ENCODE assay signal across 18 cellular contexts in the genomic region with DNA sequence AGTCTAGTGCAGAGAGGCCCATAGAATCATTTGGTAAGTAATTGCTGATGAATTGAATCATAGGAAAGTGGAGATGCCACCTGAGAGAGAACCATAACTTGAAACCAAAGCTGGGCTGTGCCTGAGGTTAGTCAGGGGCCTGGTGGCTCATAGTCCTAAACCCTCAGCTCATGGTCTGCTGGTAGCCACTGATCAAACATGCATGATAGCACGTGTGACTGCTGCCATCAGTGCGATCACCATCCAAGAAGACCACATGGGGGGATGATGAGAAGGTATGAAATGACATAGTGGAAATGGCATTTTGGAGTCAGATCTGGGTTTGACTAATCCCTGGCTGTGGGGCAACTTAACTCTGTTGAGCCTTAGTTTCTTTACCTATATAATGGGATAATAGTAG.
DNase-seq lines count a peak whose midpoint lies in the region; ATAC-seq, FAIRE-seq and TF ChIP-seq lines count a peak whose summit lies in the region.
"Had no signal": no experiment of that assay in that cellular context is flagged by ENCODE, and none has a peak within 500 bp of the region (broad histone marks: within the 10 kb centered on the region; RNA-seq: fewer than 3 reads in every experiment).

No MANE protein-coding gene starts in this region.

- no peak overlapping the region for H4K5ac ChIP-seq in H1 (ENCODE audit: insufficient read length, low read depth, low read length)

- no peak overlapping the region for H3K4me3 Mint-ChIP-seq in stimulated activated naive CD8-positive, alpha-beta T cell treated with anti-CD3 and anti-CD28 coated beads, Interleukin-15, amount 100 ng/mL, for 72 hours
- H3K4me3 Mint-ChIP-seq: central memory CD8-positive, alpha-beta T cell; neural crest cell had no signal

- H3K4me3 ChIP-seq in H1 (ENCODE audit: extremely low read depth in 1 of 4, insufficient read depth in 2 of 4, low read depth in 3 of 4, low read length in 4 of 4) (no peak overlapping the region), muscle layer of duodenum (ENCODE audit: low read depth in 1 of 2, low read length in 2 of 2) (no peak overlapping the region)
- H3K4me3 ChIP-seq: lung, suprapubic skin had no signal

- H3K18ac ChIP-seq in H1 (ENCODE audit: extremely low read depth, low read length): no peak overlapping the region

- 97% methylated on average over 2 of the region's 2 CpGs; no CpG with 5 or more reads in 1 of the 2 experiments for WGBS in H1 (ENCODE audit: extremely low coverage in 1 of 2, insufficient coverage in 1 of 2, insufficient read length in 1 of 2, insufficient replicate concordance in 2 of 2, low coverage in 1 of 2, low lambda C conversion rate in 2 of 2, missing lambda C conversion rate in 1 of 2), 2 experiments

- H2BK120ac ChIP-seq in H1 (replicated peaks; ENCODE audit: low read depth, low read length): no peak overlapping the region

- CTCF ChIA-PET in H1 (lab: Charles Lee; ENCODE audit: partially characterized antibody): interaction anchor here (0.6 to 4.4 kb wide), 5 partner anchors 9 to 48 kb away, joined by 3 to 19 read pairs (median 4); no protein-coding TSS in a partner anchor

- no peak overlapping the region for H4K91ac ChIP-seq in H1 (replicated peaks; ENCODE audit: insufficient read length, low read length)

- H3K4me1 ChIP-seq in H1 (replicated peaks in 1 of 4; ENCODE audit: control insufficient read depth in 3 of 4, insufficient read depth in 4 of 4, low read length in 3 of 4) (peaks cover 10 to 22% (median 20%) of the 10 kb centered on the region in 4 experiments), muscle layer of duodenum (ENCODE audit: control insufficient read depth in 1 of 2, insufficient read depth in 2 of 2, low read length in 2 of 2) (peaks cover 2 to 7% of the 10 kb centered on the region in 2 donors)
- H3K4me1 ChIP-seq: suprapubic skin had no signal

- TF ChIP-seq RAD21 in H1 (IDR thresholded peaks at IDR 0.05 in 1 of 2, conservative IDR thresholded peaks at IDR 0.05 in 1 of 2; ENCODE audit: low read depth in 2 of 2, low read length in 2 of 2): no peak

- no peak overlapping the region for H3K56ac ChIP-seq in H1 (replicated peaks; ENCODE audit: insufficient read length, low read depth, low read length)

- H3K79me1 ChIP-seq in H1 (ENCODE audit: low read depth, low read length): no peaks in the 10 kb centered on the region

- peaks cover 9% of the 10 kb centered on the region for H3K4me1 Mint-ChIP-seq in stimulated activated naive CD8-positive, alpha-beta T cell treated with anti-CD3 and anti-CD28 coated beads, Interleukin-15, amount 100 ng/mL, for 72 hours
- H3K4me1 Mint-ChIP-seq: central memory CD8-positive, alpha-beta T cell had no signal

- no peaks in the 10 kb centered on the region for H3K9me3 Mint-ChIP-seq in stimulated activated naive CD8-positive, alpha-beta T cell treated with anti-CD3 and anti-CD28 coated beads, Interleukin-15, amount 100 ng/mL, for 72 hours
- H3K9me3 Mint-ChIP-seq: central memory CD8-positive, alpha-beta T cell; neural crest cell had no signal

- TF ChIP-seq EP300 in H1 (IDR thresholded peaks at IDR 0.05; ENCODE audit: borderline replicate concordance in 1 of 2, low read depth in 2 of 2, low read length in 2 of 2): no peak

- H3K36me3 ChIP-seq in H1 (ENCODE audit: control insufficient read depth in 2 of 4, insufficient read depth in 4 of 4, low read length in 3 of 4) (no peaks in the 10 kb centered on the region), muscle layer of duodenum (ENCODE audit: control insufficient read depth in 1 of 2, insufficient read depth in 2 of 2, low read length in 2 of 2) (no peaks in the 10 kb centered on the region)
- H3K36me3 ChIP-seq: suprapubic skin had no signal

- peaks cover 9% of the 10 kb centered on the region for H3K27me3 Mint-ChIP-seq in stimulated activated naive CD8-positive, alpha-beta T cell treated with anti-CD3 and anti-CD28 coated beads, Interleukin-15, amount 100 ng/mL, for 72 hours

- peak overlapping the region; percentile 63 for H2BK20ac ChIP-seq in H1 (ENCODE audit: low read length)

- no peak overlapping the region for H2AFZ ChIP-seq in H1 (ENCODE audit: low read length)

- no peak overlapping the region for H3K27ac Mint-ChIP-seq in stimulated activated naive CD8-positive, alpha-beta T cell treated with anti-CD3 and anti-CD28 coated beads, Interleukin-15, amount 100 ng/mL, for 72 hours

- H2BK15ac ChIP-seq in H1 (ENCODE audit: low read length): no peak overlapping the region; the same call in 1 of the 2 replicates

- TF ChIP-seq CTCF in H1 (IDR thresholded peaks at IDR 0.05; ENCODE audit: control extremely low read depth in 1 of 3, insufficient read depth in 1 of 3, low read depth in 1 of 3, low read length in 3 of 3): no peak

- H3K27me3 ChIP-seq in H1 (replicated peaks in 1 of 4; ENCODE audit: control insufficient read depth in 3 of 4, extremely low read depth in 1 of 4, insufficient read depth in 3 of 4, low read length in 3 of 4): no peaks in the 10 kb centered on the region
- H3K27me3 ChIP-seq in muscle layer of duodenum (ENCODE audit: low read depth, low read length): no peaks in the 10 kb centered on the region
- H3K27me3 ChIP-seq: suprapubic skin had no signal

- FAIRE-seq in H1 (lab: Jason Lieb, UNC): no peak

- no peaks in the 10 kb centered on the region for H4K20me1 ChIP-seq in H1 (replicated peaks in 1 of 2; ENCODE audit: control insufficient read depth in 1 of 2, insufficient read depth in 2 of 2, low read length in 2 of 2)

- no peak overlapping the region for H3K4ac ChIP-seq in H1 (replicated peaks; ENCODE audit: insufficient read length, low read depth, low read length)

- no peak overlapping the region for H4K8ac ChIP-seq in H1 (ENCODE audit: extremely low read depth, insufficient read depth, low read length)

- H3K79me2 ChIP-seq in H1 (ENCODE audit: control insufficient read depth in 1 of 2, insufficient read depth in 2 of 2, low read length in 2 of 2): no peaks in the 10 kb centered on the region

- no peak overlapping the region for H3K14ac ChIP-seq in H1 (ENCODE audit: insufficient read length)

- DNase-seq in stimulated activated naive CD8-positive, alpha-beta T cell treated with anti-CD3 and anti-CD28 coated beads, Interleukin-15, Interleukin-2, amounts not matched to agents 100 U/mL and 50 U/mL, for 24 hours: no peak
- no peak for DNase-seq in stimulated activated naive CD8-positive, alpha-beta T cell treated with anti-CD3 and anti-CD28 coated beads, Interleukin-15, amount 100 ng/mL, for 72 hours
- DNase-seq in H1 (ENCODE audit: low read depth in 1 of 2, low spot score in 2 of 2): no peak
- no peak for DNase-seq in SHP77 (lab: John Stamatoyannopoulos, UW)
- no peak for DNase-seq in kidney glomerular epithelial cell (lab: John Stamatoyannopoulos, UW)
- DNase-seq: activated CD4-positive, alpha-beta T cell treated with anti-CD3 and anti-CD28 coated beads, Interleukin-2, amount 50 U/mL, for 1 hour; COR-L47; effector CD8-positive, alpha-beta T cell; NCI-H2029 treated with DMSO at 0.1 percent for 48 hours; NCI-H524; PC-3 had no signal

- H3K9ac ChIP-seq in H1 (replicated peaks in 1 of 4; ENCODE audit: extremely low read depth in 1 of 4, low read depth in 3 of 4, low read length in 3 of 4): no peak overlapping the region

- H2AK5ac ChIP-seq in H1 (ENCODE audit: low read depth, low read length): peak overlapping the region; percentile 70; the same call in 1 of the 2 replicates

- POLR2A ChIA-PET in H1 (lab: Charles Lee; ENCODE audit: partially characterized antibody): interaction anchor here (0.6 to 0.9 kb wide), 2 partner anchors 41 to 106 kb away, joined by 3 to 5 read pairs; no protein-coding TSS in a partner anchor

- no peak overlapping the region for H3K4me2 ChIP-seq in H1 (ENCODE audit: insufficient read depth in 1 of 2, low read depth in 2 of 2, low read length in 2 of 2)

- H3K9me3 ChIP-seq in H1 (ENCODE audit: insufficient read depth in 2 of 2, low read depth in 1 of 2, low read length in 1 of 2) (no peaks in the 10 kb centered on the region), muscle layer of duodenum (ENCODE audit: control insufficient read depth in 1 of 2, low read length in 2 of 2) (no peaks in the 10 kb centered on the region)
- H3K9me3 ChIP-seq: suprapubic skin had no signal

- no peak overlapping the region for H3K23ac ChIP-seq in H1 (ENCODE audit: insufficient read length)

- H2BK5ac ChIP-seq in H1 (ENCODE audit: low read depth, low read length): no peak overlapping the region

- H3K23me2 ChIP-seq in H1 (ENCODE audit: low read depth, low read length): no peaks in the 10 kb centered on the region

- no peak for TF ChIP-seq POLR2A in H1 (IDR thresholded peaks at IDR 0.05; ENCODE audit: control extremely low read depth in 1 of 2, low read depth in 2 of 2, low read length in 2 of 2)

- ATAC-seq in stimulated activated naive CD8-positive, alpha-beta T cell treated with anti-CD3 and anti-CD28 coated beads, Interleukin-15, Interleukin-2, amounts not matched to agents 100 U/mL and 50 U/mL, for 24 hours: peak; percentile 56
- ATAC-seq in stimulated activated naive CD8-positive, alpha-beta T cell treated with anti-CD3 and anti-CD28 coated beads, Interleukin-15, amount 100 ng/mL, for 72 hours: no peak
- ATAC-seq in GM19324 (IDR thresholded peaks at IDR 0.05; ENCODE audit: low FRiP score, unreplicated experiment) (no peak), GM18868 (IDR thresholded peaks at IDR 0.05; ENCODE audit: unreplicated experiment) (no peak)
- ATAC-seq: PC-3 had no signal

- 0 out of 2 replicates have a peak overlapping the region, but pooled peaks have one; percentile 0 for H2BK12ac ChIP-seq in H1 (ENCODE audit: low read depth, low read length)

- H3K27ac ChIP-seq in H1 (ENCODE audit: low read depth, low read length) (no peak overlapping the region), muscle layer of duodenum (ENCODE audit: low read length) (peak overlapping the region; percentile 89)
- H3K27ac ChIP-seq: suprapubic skin had no signal

TF ChIP-seq in H1, 55 proteins besides CTCF, POLR2A, EP300 and RAD21 (continues in another document):
- TF ChIP-seq GABPA (IDR thresholded peaks at IDR 0.05; ENCODE audit: borderline replicate concordance, insufficient read depth, low read length) (no peak), KDM1A (IDR thresholded peaks at IDR 0.05; ENCODE audit: borderline replicate concordance, low read length) (no peak), TAF7 (optimal IDR thresholded peaks at IDR 0.05; ENCODE audit: borderline replicate concordance, low read depth, low read length) (no peak), YY1 (IDR thresholded peaks at IDR 0.05; ENCODE audit: low read depth, low read length) (no peak), EGR1 (IDR thresholded peaks at IDR 0.05; ENCODE audit: borderline replicate concordance, low read depth, low read length) (no peak), ASH2L (IDR thresholded peaks at IDR 0.05; ENCODE audit: low read length) (no peak), CHD2 (IDR thresholded peaks at IDR 0.05; ENCODE audit: low read length) (no peak), RNF2 (IDR thresholded peaks at IDR 0.05; ENCODE audit: borderline replicate concordance, low read depth, low read length, missing control alignments, poor library complexity, severe bottlenecking) (no peak), RXRA (IDR thresholded peaks at IDR 0.05; ENCODE audit: insufficient read depth, low read depth, low read length) (no peak), CREB1 (IDR thresholded peaks at IDR 0.05) (no peak), SUZ12 (IDR thresholded peaks at IDR 0.05; ENCODE audit: low read length) (no peak), BCL11A (IDR thresholded peaks at IDR 0.05; ENCODE audit: low read depth in 2 of 2, low read length in 2 of 2) (no peak)
